16 cellular contexts compared by ENCODE assay signal in the genomic region with DNA sequence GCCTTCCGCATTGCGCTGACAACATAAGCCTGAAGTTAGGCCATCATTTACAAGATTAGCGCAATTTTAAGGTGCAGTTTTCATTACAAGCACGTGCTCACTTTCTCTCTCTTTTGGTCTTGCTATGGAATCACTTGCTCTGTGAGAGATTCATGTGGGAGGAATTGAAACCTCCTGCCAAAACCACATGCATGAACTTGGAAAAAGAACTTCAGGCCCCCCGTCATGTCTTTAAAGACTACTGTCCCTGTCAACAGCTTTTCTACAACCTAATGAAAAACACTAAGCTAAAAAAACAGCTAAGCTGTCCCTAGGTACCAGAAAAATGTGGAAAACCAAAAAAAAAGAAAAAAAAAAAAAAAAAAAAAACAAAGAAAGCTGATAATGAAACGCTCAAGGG.
"Had no signal": no experiment of that assay in that cellular context is flagged by ENCODE, and none has a peak within 500 bp of the region (broad histone marks: within the 10 kb centered on the region; RNA-seq: fewer than 3 reads in every experiment).

No MANE protein-coding gene starts in this region.

- H3K4me3 Mint-ChIP-seq: activated naive CD4-positive, alpha-beta T cell treated with anti-CD3 and anti-CD28 coated beads, Interleukin-2, amount 10 ng/mL, durations not matched to agents 7 days and 5 days; natural killer cell treated with Interleukin-12 subunit alpha and Interleukin-12 subunit beta and Interleukin-15 and Interleukin-18, amount 100 ng/mL, for 72 hours had no signal

- DNase-seq: activated CD4-positive, alpha-beta T cell treated with anti-CD3 and anti-CD28 coated beads, Interleukin-2, amount 50 U/mL, for 48 hours; activated naive CD4-positive, alpha-beta T cell treated with anti-CD3 and anti-CD28 coated beads, Interleukin-2, amount 10 ng/mL, durations not matched to agents 7 days and 5 days; body of pancreas; cerebellar nuclear complex; erythroblast; hippocampal formation; left lung; mesenchymal stem cell; nucleus accumbens; right cardiac atrium; spleen; thyroid gland had no signal

- H3K27me3 Mint-ChIP-seq: activated naive CD4-positive, alpha-beta T cell treated with anti-CD3 and anti-CD28 coated beads, Interleukin-2, amount 10 ng/mL, durations not matched to agents 7 days and 5 days; natural killer cell treated with Interleukin-12 subunit alpha and Interleukin-12 subunit beta and Interleukin-15 and Interleukin-18, amount 100 ng/mL, for 72 hours; progenitor cell of endocrine pancreas had no signal

- H3K9me3 ChIP-seq: body of pancreas, left lung, thyroid gland had no signal

- H3K4me3 ChIP-seq: body of pancreas, left lung, spleen, thyroid gland had no signal

- H3K27ac ChIP-seq: body of pancreas, left lung, spleen, thyroid gland, VCaP had no signal

- H3K4me1 ChIP-seq: left lung, spleen, thyroid gland had no signal

- H3K27me3 ChIP-seq: body of pancreas, left lung, spleen, thyroid gland had no signal

- H3K4me1 Mint-ChIP-seq: activated naive CD4-positive, alpha-beta T cell treated with anti-CD3 and anti-CD28 coated beads, Interleukin-2, amount 10 ng/mL, durations not matched to agents 7 days and 5 days had no signal

- ATAC-seq: body of pancreas; left lung; natural killer cell treated with Interleukin-12 subunit alpha and Interleukin-12 subunit beta and Interleukin-15 and Interleukin-18, amount 100 ng/mL, for 72 hours; right cardiac atrium had no signal

- H3K27ac Mint-ChIP-seq: activated naive CD4-positive, alpha-beta T cell treated with anti-CD3 and anti-CD28 coated beads, Interleukin-2, amount 10 ng/mL, durations not matched to agents 7 days and 5 days; activated T-helper 2 cell treated with anti-CD3 and anti-CD28 coated beads, Interferon-gamma antibody, Interleukin-2, Interleukin-4, amounts not matched to agents 10 μg/mL and 5 μg/mL and 100 μg/mL, durations not matched to agents 14 hours and 24 hours and 36 hours; natural killer cell treated with Interleukin-12 subunit alpha and Interleukin-12 subunit beta and Interleukin-15 and Interleukin-18, amount 100 ng/mL, for 72 hours; progenitor cell of endocrine pancreas had no signal

- H3K36me3 ChIP-seq: left lung, spleen, thyroid gland had no signal
